9 cellular contexts compared by ENCODE assay signal in genomic region chr1:110495926-110496600, GRCh38. TPM values are rescaled to one million over a fixed set of nuclear protein-coding genes. Genes with fewer than 3 reads are reported as not detected.
DNase-seq lines count a peak whose midpoint lies in the region; ATAC-seq and TF ChIP-seq lines count a peak whose summit lies in the region.
"Had no signal": no experiment of that assay in that cellular context is flagged by ENCODE, and none has a peak within 500 bp of the region (broad histone marks: within the 10 kb centered on the region; RNA-seq: fewer than 3 reads in every experiment).

No MANE protein-coding gene starts in this region.

- no peaks in the 10 kb centered on the region for H3K36me3 Mint-ChIP-seq in activated CD8-positive, alpha-beta T cell treated with anti-CD3 and anti-CD28 coated beads for 36 hours (ENCODE audit: low read depth)
- no peaks in the 10 kb centered on the region for H3K36me3 Mint-ChIP-seq in effector memory CD8-positive, alpha-beta T cell (ENCODE audit: insufficient read depth)

- no peak overlapping the region for H3K4me3 ChIP-seq in mucosa of descending colon

- DNase-seq in DMS79 (lab: John Stamatoyannopoulos, UW): peak; percentile 41
- peak; percentile 68 for DNase-seq in HT1080 (ENCODE audit: low read depth)
- DNase-seq in NK-92 treated with Interleukin-12 subunit alpha and Interleukin-12 subunit beta, amount 100 ng/mL, for 24 hours (lab: John Stamatoyannopoulos, UW): peak; percentile 34
- peak; percentile 92 for DNase-seq in activated CD8-positive, alpha-beta T cell treated with anti-CD3 and anti-CD28 coated beads for 36 hours
- DNase-seq in effector memory CD8-positive, alpha-beta T cell: peak; percentile 76 to 78 (median 78)
- DNase-seq in mucosa of descending colon: peak in 2 of 3 donors; percentile 69 to 94
- DNase-seq in stimulated activated CD8-positive, alpha-beta memory T cell treated with anti-CD3 and anti-CD28 coated beads, Interleukin-4, amount 100 ng/mL, for 24 hours (ENCODE audit: low read depth): peak; percentile 58

- H3K9me3 ChIP-seq in mucosa of descending colon: no peaks in the 10 kb centered on the region

- no peaks in the 10 kb centered on the region for H3K4me1 Mint-ChIP-seq in activated CD8-positive, alpha-beta T cell treated with anti-CD3 and anti-CD28 coated beads for 36 hours (ENCODE audit: low read depth)
- H3K4me1 Mint-ChIP-seq in effector memory CD8-positive, alpha-beta T cell (ENCODE audit: low read depth in 2 of 2): no peaks in the 10 kb centered on the region

- no peaks in the 10 kb centered on the region for H3K9me3 Mint-ChIP-seq in activated CD8-positive, alpha-beta T cell treated with anti-CD3 and anti-CD28 coated beads for 36 hours
- no peaks in the 10 kb centered on the region for H3K9me3 Mint-ChIP-seq in effector memory CD8-positive, alpha-beta T cell

- CTCF ChIA-PET in activated CD8-positive, alpha-beta T cell treated with anti-CD3 and anti-CD28 coated beads for 36 hours (lab: Charles Lee): interaction anchor here (0.6 to 4.9 kb wide), 97 partner anchors 8 to 778 kb away, joined by 3 to 101 read pairs (median 5); partner anchors contain the start of genes KCNA10, KCNA2, LAMTOR5 and PROK1

- H3K4me3 Mint-ChIP-seq in activated CD8-positive, alpha-beta T cell treated with anti-CD3 and anti-CD28 coated beads for 36 hours: no peak overlapping the region
- H3K4me3 Mint-ChIP-seq in effector memory CD8-positive, alpha-beta T cell: no peak overlapping the region

- ATAC-seq in activated CD8-positive, alpha-beta T cell treated with anti-CD3 and anti-CD28 coated beads for 36 hours: peak; percentile 88
- peak; percentile 86 for ATAC-seq in effector memory CD8-positive, alpha-beta T cell (replicated peaks)
- ATAC-seq in mucosa of descending colon (peak; percentile 88), GM19395 (IDR thresholded peaks at IDR 0.05; ENCODE audit: unreplicated experiment) (no peak)

- intact Hi-C loops in activated CD8-positive, alpha-beta T cell treated with anti-CD3 and anti-CD28 coated beads for 36 hours (cut with micrococcal nuclease): loop anchor here (10.0 kb wide), 1 partner anchor 291 kb away; no protein-coding TSS in a partner anchor
- intact Hi-C loops in mucosa of descending colon (cut with DNase I, micrococcal nuclease): no loop called here

- H3K36me3 ChIP-seq in mucosa of descending colon (ENCODE audit: low read depth): no peaks in the 10 kb centered on the region

- peak; percentile 89 for TF ChIP-seq CTCF in activated CD8-positive, alpha-beta T cell treated with anti-CD3 and anti-CD28 coated beads for 36 hours (IDR thresholded peaks at IDR 0.05)
- TF ChIP-seq CTCF in mucosa of descending colon (IDR thresholded peaks at IDR 0.05): peak; percentile 70

- POLR2A ChIA-PET in activated CD8-positive, alpha-beta T cell treated with anti-CD3 and anti-CD28 coated beads for 36 hours (lab: Charles Lee): interaction anchor here (1.0 to 1.4 kb wide), 2 partner anchors 120 to 290 kb away, joined by 3 read pairs; no protein-coding TSS in a partner anchor

- H3K27ac Mint-ChIP-seq in activated CD8-positive, alpha-beta T cell treated with anti-CD3 and anti-CD28 coated beads for 36 hours: no peak overlapping the region
- no peak overlapping the region for H3K27ac Mint-ChIP-seq in effector memory CD8-positive, alpha-beta T cell

- no peaks in the 10 kb centered on the region for H3K4me1 ChIP-seq in mucosa of descending colon (ENCODE audit: low read depth)

- H3K27me3 Mint-ChIP-seq in activated CD8-positive, alpha-beta T cell treated with anti-CD3 and anti-CD28 coated beads for 36 hours: no peaks in the 10 kb centered on the region
- H3K27me3 Mint-ChIP-seq in effector memory CD8-positive, alpha-beta T cell: peaks cover 8 to 10% of the 10 kb centered on the region in 2 donors

RNA-seq across cellular contexts. Expression of gene KCNA10, which starts 22.9 kb away (rescaled TPM):
- not detected in 2 replicates for total RNA-seq in HT1080 (2014; rRNA removed; shearing (Covaris generic))
- polyA plus RNA-seq in HT1080 (2015; cell fraction: cytosol; rRNA removed): 0.03 TPM in 2 replicates
- not detected in 2 replicates for polyA plus RNA-seq in HT1080 (2015; cell fraction: nucleus; rRNA removed)
- total RNA-seq in activated CD8-positive, alpha-beta T cell treated with anti-CD3 and anti-CD28 coated beads for 36 hours: not detected
- total RNA-seq in mucosa of descending colon: not detected
- polyA plus RNA-seq: adipose tissue had no signal

RNA-seq across cellular contexts. Expression of gene PROK1, which starts 45.1 kb away (rescaled TPM):
- total RNA-seq in HT1080 (2014; rRNA removed; shearing (Covaris generic)): not detected in 2 replicates
- not detected in 2 replicates for polyA plus RNA-seq in HT1080 (2015; cell fraction: cytosol; rRNA removed)
- polyA plus RNA-seq in HT1080 (2015; cell fraction: nucleus; rRNA removed): not detected in 2 replicates
- total RNA-seq in activated CD8-positive, alpha-beta T cell treated with anti-CD3 and anti-CD28 coated beads for 36 hours: not detected
- total RNA-seq in mucosa of descending colon: not detected

Comparison
In these comparisons a context has a peak if more than half of its experiments do, and no peak if none do; other contexts are left out.
1. DNase-seq: peak in every context shown above with its lines; median percentile 92 in activated CD8-positive, alpha-beta T cell treated with anti-CD3 and anti-CD28 coated beads for 36 hours; 82 in mucosa of descending colon; 78 in effector memory CD8-positive, alpha-beta T cell; 68 in HT1080; 58 in stimulated activated CD8-positive, alpha-beta memory T cell treated with anti-CD3 and anti-CD28 coated beads, Interleukin-4, amount 100 ng/mL, for 24 hours; 41 in DMS79; 34 in NK-92 treated with Interleukin-12 subunit alpha and Interleukin-12 subunit beta, amount 100 ng/mL, for 24 hours.